ENCODE assay signal across 1 cellular context in the genomic region with DNA sequence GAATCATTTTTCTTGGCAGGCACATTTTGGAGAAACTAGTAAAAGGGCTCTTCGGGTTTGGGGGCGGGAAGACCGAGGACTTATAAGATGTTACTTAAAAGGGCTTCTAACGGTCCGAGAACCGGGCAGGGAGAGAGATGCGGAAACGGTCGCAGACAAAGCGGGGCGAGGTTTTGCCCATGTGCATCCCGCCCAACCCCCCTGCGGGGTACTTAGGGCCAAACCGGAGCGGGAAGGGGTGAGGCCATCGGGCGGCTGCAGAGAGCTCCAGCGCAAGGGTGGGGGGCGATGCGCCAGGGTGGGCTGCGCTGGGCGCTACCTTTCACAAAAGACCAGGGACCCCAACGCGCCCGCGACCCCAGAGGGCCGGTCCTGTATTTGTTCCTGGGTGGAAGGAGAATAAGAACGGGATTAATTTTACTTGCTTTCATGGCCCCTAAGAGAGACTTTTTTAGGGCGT.
TF ChIP-seq lines count a peak whose summit lies in the region.

No MANE protein-coding gene starts in this region.

TF ChIP-seq in HCT116, 20 proteins besides CTCF, POLR2A, EP300 and RAD21 (continued from another document):
- no peak for TF ChIP-seq JUND (IDR thresholded peaks at IDR 0.05)
- TF ChIP-seq ELF1 (IDR thresholded peaks at IDR 0.05; ENCODE audit: borderline replicate concordance, low read depth) = no peak
- TF ChIP-seq YY1 (IDR thresholded peaks at IDR 0.05; ENCODE audit: extremely low read depth, insufficient replicate concordance, low read depth, low read length) = no peak
- no peak for TF ChIP-seq CBX3 (IDR thresholded peaks at IDR 0.05; ENCODE audit: low read depth)
- TF ChIP-seq, protein P1, sequence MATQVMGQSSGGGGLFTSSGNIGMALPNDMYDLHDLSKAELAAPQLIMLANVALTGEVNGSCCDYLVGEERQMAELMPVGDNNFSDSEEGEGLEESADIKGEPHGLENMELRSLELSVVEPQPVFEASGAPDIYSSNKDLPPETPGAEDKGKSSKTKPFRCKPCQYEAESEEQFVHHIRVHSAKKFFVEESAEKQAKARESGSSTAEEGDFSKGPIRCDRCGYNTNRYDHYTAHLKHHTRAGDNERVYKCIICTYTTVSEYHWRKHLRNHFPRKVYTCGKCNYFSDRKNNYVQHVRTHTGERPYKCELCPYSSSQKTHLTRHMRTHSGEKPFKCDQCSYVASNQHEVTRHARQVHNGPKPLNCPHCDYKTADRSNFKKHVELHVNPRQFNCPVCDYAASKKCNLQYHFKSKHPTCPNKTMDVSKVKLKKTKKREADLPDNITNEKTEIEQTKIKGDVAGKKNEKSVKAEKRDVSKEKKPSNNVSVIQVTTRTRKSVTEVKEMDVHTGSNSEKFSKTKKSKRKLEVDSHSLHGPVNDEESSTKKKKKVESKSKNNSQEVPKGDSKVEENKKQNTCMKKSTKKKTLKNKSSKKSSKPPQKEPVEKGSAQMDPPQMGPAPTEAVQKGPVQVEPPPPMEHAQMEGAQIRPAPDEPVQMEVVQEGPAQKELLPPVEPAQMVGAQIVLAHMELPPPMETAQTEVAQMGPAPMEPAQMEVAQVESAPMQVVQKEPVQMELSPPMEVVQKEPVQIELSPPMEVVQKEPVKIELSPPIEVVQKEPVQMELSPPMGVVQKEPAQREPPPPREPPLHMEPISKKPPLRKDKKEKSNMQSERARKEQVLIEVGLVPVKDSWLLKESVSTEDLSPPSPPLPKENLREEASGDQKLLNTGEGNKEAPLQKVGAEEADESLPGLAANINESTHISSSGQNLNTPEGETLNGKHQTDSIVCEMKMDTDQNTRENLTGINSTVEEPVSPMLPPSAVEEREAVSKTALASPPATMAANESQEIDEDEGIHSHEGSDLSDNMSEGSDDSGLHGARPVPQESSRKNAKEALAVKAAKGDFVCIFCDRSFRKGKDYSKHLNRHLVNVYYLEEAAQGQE (IDR thresholded peaks at IDR 0.05; ENCODE audit: low read depth) = no peak
- no peak for TF ChIP-seq ZNF274 (IDR thresholded peaks at IDR 0.05; ENCODE audit: low read depth, low read length)
- no peak for TF ChIP-seq CEBPB (IDR thresholded peaks at IDR 0.05; ENCODE audit: low read depth)
- TF ChIP-seq SRF (IDR thresholded peaks at IDR 0.05; ENCODE audit: low read depth) = no peak
- no peak for TF ChIP-seq FOSL1 (IDR thresholded peaks at IDR 0.05; ENCODE audit: low read depth)
